ENCODE assay signal across 19 cellular contexts in the genomic region with DNA sequence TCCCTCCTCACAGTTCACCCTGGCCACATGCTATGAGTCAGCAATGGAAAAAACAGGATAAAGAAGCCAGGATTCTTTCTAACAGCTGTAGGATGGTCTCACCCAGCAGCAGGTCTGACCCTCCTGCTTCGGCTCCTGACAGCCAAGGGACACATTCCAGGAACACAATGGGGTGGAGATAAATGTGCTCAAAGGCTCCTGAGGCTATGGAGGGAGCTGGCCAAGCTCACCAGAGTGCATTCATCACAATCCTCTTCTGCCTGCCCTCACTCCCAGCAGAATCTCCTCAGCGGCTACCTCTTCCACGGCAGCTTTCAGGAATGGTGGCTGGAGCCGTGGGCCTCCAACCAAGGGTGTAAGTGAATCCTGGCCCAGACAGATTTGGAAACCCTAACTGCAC.
"Had no signal": no experiment of that assay in that cellular context is flagged by ENCODE, and none has a peak within 500 bp of the region (broad histone marks: within the 10 kb centered on the region; RNA-seq: fewer than 3 reads in every experiment).

No MANE protein-coding gene starts in this region.

- H3K9me3 ChIP-seq: thyroid gland, uterus had no signal

- H3K4me3 ChIP-seq: gastroesophageal sphincter, thyroid gland, uterus had no signal

- H3K27ac ChIP-seq: gastroesophageal sphincter, thyroid gland, uterus had no signal

- DNase-seq: activated CD4-positive, alpha-beta memory T cell treated with anti-CD3 and anti-CD28 coated beads, Interleukin-2, amount 10 ng/mL, durations not matched to agents 7 days and 5 days; activated CD4-positive, alpha-beta T cell treated with anti-CD3 and anti-CD28 coated beads for 48 hours; activated effector memory CD4-positive, alpha-beta T cell treated with Interleukin-2 at 50 U/mL for 16 hours; activated naive CD4-positive, alpha-beta T cell treated with anti-CD3 and anti-CD28 coated beads for 36 hours; activated naive CD8-positive, alpha-beta T cell treated with anti-CD3 and anti-CD28 coated beads, Interleukin-2, amount 10 ng/mL, durations not matched to agents 7 days and 5 days; activated T-cell treated with anti-CD3 and anti-CD28 coated beads, Interleukin-2, amount 50 U/mL, for 72 hours; amniotic stem cell; effector CD8-positive, alpha-beta T cell; head of caudate nucleus; hypothalamus; left colon; naive B cell; retina; substantia nigra; T1000; thyroid gland; uterus had no signal

- H3K4me1 ChIP-seq: gastroesophageal sphincter, thyroid gland, uterus had no signal

- ATAC-seq: activated T-cell treated with anti-CD3 and anti-CD28 coated beads, Interleukin-2, amount 50 U/mL, for 72 hours; gastroesophageal sphincter; left colon had no signal

- FAIRE-seq: keratinocyte had no signal

- H3K27me3 ChIP-seq: gastroesophageal sphincter, thyroid gland, uterus had no signal

- H3K36me3 ChIP-seq: gastroesophageal sphincter, thyroid gland, uterus had no signal
